Comparison of ENCODE assay signal across 12 cellular contexts in the genomic region with DNA sequence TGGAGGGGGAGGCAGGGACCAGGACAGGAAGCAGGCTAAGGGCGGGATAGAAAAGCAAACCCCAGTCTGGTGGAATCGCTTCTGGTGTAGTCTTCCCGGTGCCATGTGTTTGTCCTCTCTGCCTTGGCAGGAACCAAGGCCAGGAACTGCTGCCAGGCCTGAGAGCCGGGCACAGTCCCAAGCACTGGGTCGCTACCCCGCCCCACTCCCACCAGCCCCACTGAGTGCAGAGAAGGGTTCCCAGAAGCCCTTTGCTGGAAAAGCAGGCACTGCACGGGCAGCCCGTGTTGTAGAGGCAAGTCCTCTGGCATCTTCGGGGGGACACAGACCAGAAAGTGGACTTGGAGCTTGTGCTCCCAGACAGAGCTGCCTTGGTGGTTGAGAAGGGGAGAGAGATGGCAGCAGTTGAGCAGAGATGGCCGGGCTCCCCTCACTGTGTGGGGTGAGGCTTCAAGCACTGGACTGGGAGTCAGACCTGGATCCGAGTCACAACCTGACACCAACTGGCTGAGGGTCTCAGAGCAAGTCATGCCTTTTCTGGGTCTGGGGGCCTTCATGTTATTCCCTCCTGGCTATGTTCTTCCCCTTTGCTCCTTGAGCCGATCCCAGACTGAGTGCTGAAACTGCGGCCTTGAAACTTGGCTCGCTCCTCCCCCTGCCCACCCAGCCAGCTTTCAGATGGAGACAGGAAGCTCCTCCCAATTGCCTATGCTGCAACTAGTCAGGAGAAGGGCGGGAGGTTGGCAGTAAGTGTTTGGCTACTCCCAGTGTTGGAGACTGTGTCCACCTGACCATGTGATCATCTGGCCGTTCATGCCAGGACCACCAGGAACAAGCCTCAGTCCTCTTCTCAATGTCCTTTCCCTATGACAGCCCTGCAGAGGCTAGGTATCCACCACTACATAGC. TPM values are rescaled to one million over a fixed set of nuclear protein-coding genes. Genes with fewer than 3 reads are reported as not detected.
DNase-seq lines count a peak whose midpoint lies in the region; ATAC-seq and TF ChIP-seq lines count a peak whose summit lies in the region.
"Had no signal": no experiment of that assay in that cellular context is flagged by ENCODE, and none has a peak within 500 bp of the region (broad histone marks: within the 10 kb centered on the region; RNA-seq: fewer than 3 reads in every experiment).

No MANE protein-coding gene starts in this region.

- POLR2A ChIA-PET in AG04450 (lab: Yijun Ruan, JAX) = no interaction called here
- POLR2A ChIA-PET in WTC11 (lab: Charles Lee) = interaction anchor here (1.0 kb wide), 1 partner anchor 58 kb away, joined by 3 read pairs; no protein-coding TSS in a partner anchor

- TF ChIP-seq EP300 in gastroesophageal sphincter (IDR thresholded peaks at IDR 0.05) = no peak

- ATAC-seq in WTC11 (peak; percentile 51), gastroesophageal sphincter (peak; percentile 76), HG02970 (IDR thresholded peaks at IDR 0.05; ENCODE audit: low FRiP score, unreplicated experiment) (no peak)

- no peak for TF ChIP-seq POLR2A in gastroesophageal sphincter (IDR thresholded peaks at IDR 0.05)

- TF ChIP-seq CTCF in AG04450 (IDR thresholded peaks at IDR 0.05; ENCODE audit: low read depth, low read length) (no peak), WTC11 (IDR thresholded peaks at IDR 0.05) (no peak), gastroesophageal sphincter (IDR thresholded peaks at IDR 0.05) (no peak)

- WGBS in gastroesophageal sphincter (ENCODE audit: low coverage in 1 of 2), 2 donors = 0% methylated on average over 1 of the region's 16 CpGs; no CpG with 5 or more reads in 1 of the 2 donors

- no peaks in the 10 kb centered on the region for H3K9me3 ChIP-seq in AG04450 (ENCODE audit: control insufficient read depth, insufficient read depth, low read length)
- no peaks in the 10 kb centered on the region for H3K9me3 ChIP-seq in gastroesophageal sphincter

- no peaks in the 10 kb centered on the region for H3K27me3 ChIP-seq in AG04450 (ENCODE audit: control insufficient read depth, insufficient read depth, low read length)
- no peaks in the 10 kb centered on the region for H3K27me3 ChIP-seq in gastroesophageal sphincter
- H3K27me3 ChIP-seq: cardiac muscle cell had no signal

- peaks cover 0 to 18% of the 10 kb centered on the region in 2 donors for H3K36me3 ChIP-seq in gastroesophageal sphincter
- H3K36me3 ChIP-seq: cardiac muscle cell had no signal

- H3K27ac ChIP-seq in AG04450 (ENCODE audit: low read depth, low read length) (peak overlapping the region; percentile 21), gastroesophageal sphincter (peak overlapping the region; percentile 8 to 79 (median 75))
- H3K27ac ChIP-seq: cardiac muscle cell had no signal

- H3K4me3 ChIP-seq in AG04450 (ENCODE audit: low read depth, low read length) = no peak overlapping the region
- H3K4me3 ChIP-seq in gastroesophageal sphincter = peak overlapping the region in 1 of 2 donors; percentile 24
- H3K4me3 ChIP-seq: cardiac muscle cell had no signal

- no peak overlapping the region for H3K4me3 Mint-ChIP-seq in WTC11
- H3K4me3 Mint-ChIP-seq: activated B cell treated with CpG ODN at 0.5 μM for 24 hours had no signal

- H3K27me3 Mint-ChIP-seq in WTC11 (ENCODE audit: low read depth) = no peaks in the 10 kb centered on the region

- no peaks in the 10 kb centered on the region for H3K9me3 Mint-ChIP-seq in WTC11
- H3K9me3 Mint-ChIP-seq: activated B cell treated with CpG ODN at 0.5 μM for 24 hours, IgD-negative memory B cell had no signal

- H3K4me1 ChIP-seq in gastroesophageal sphincter = peaks cover 0 to 30% (median 5%) of the 10 kb centered on the region in 3 donors

- no peaks in the 10 kb centered on the region for H3K36me3 Mint-ChIP-seq in WTC11
- H3K36me3 Mint-ChIP-seq: IgD-negative memory B cell had no signal

- H3K27ac Mint-ChIP-seq in WTC11 = peak overlapping the region; percentile 70
- H3K27ac Mint-ChIP-seq: activated B cell treated with CpG ODN at 0.5 μM for 24 hours, IgD-negative memory B cell had no signal

- no peak for DNase-seq in AG04450 (ENCODE audit: low read depth, low spot score)
- DNase-seq in WTC11 (ENCODE audit: low spot score) = peak; percentile 41
- peak in 55 of 56 donors; percentile 11 to 78 (median 53) for DNase-seq in nucleus accumbens (lab: John Stamatoyannopoulos, UW)
- no peak for DNase-seq in NCI-H524 treated with DMSO at 0.1 percent for 48 hours (lab: John Stamatoyannopoulos, UW)
- no peak for DNase-seq in activated CD4-positive, alpha-beta T cell treated with anti-CD3 and anti-CD28 coated beads for 48 hours
- DNase-seq in activated CD8-positive, alpha-beta memory T cell treated with anti-CD3 and anti-CD28 coated beads, Interleukin-2, amount 50 U/mL, for 4 hours = no peak
- DNase-seq: ACHN, activated B cell treated with CpG ODN at 0.5 μM for 24 hours had no signal

- CTCF ChIA-PET in AG04450 (lab: Charles Lee) (no interaction called here), WTC11 (lab: Charles Lee) (interaction anchor here (1.3 kb wide), 1 partner anchor 22 kb away, joined by 4 read pairs; no protein-coding TSS in a partner anchor)

- H3K4me1 Mint-ChIP-seq in WTC11 = peaks cover 66% of the 10 kb centered on the region
- H3K4me1 Mint-ChIP-seq: activated B cell treated with CpG ODN at 0.5 μM for 24 hours had no signal

TF ChIP-seq in WTC11, 78 proteins besides CTCF, POLR2A, EP300 and RAD21 (continues in another document):
- TF ChIP-seq, protein P1, sequence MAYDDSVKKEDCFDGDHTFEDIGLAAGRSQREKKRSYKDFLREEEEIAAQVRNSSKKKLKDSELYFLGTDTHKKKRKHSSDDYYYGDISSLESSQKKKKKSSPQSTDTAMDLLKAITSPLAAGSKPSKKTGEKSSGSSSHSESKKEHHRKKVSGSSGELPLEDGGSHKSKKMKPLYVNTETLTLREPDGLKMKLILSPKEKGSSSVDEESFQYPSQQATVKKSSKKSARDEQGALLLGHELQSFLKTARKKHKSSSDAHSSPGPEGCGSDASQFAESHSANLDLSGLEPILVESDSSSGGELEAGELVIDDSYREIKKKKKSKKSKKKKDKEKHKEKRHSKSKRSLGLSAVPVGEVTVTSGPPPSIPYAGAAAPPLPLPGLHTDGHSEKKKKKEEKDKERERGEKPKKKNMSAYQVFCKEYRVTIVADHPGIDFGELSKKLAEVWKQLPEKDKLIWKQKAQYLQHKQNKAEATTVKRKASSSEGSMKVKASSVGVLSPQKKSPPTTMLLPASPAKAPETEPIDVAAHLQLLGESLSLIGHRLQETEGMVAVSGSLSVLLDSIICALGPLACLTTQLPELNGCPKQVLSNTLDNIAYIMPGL (CRISPR knock-in tag; IDR thresholded peaks at IDR 0.05) = no peak
- TF ChIP-seq NR2C2 (CRISPR knock-in tag; IDR thresholded peaks at IDR 0.05) = no peak
- TF ChIP-seq RORB (CRISPR knock-in tag; IDR thresholded peaks at IDR 0.05) = no peak
- TF ChIP-seq, protein P2, sequence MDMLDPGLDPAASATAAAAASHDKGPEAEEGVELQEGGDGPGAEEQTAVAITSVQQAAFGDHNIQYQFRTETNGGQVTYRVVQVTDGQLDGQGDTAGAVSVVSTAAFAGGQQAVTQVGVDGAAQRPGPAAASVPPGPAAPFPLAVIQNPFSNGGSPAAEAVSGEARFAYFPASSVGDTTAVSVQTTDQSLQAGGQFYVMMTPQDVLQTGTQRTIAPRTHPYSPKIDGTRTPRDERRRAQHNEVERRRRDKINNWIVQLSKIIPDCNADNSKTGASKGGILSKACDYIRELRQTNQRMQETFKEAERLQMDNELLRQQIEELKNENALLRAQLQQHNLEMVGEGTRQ (CRISPR knock-in tag; IDR thresholded peaks at IDR 0.05) = peak; percentile 51
- no peak for TF ChIP-seq NFE2L1 (CRISPR knock-in tag; IDR thresholded peaks at IDR 0.05)
- no peak for TF ChIP-seq ZNF425 (CRISPR knock-in tag; conservative IDR thresholded peaks at IDR 0.05)
- TF ChIP-seq, protein P3, sequence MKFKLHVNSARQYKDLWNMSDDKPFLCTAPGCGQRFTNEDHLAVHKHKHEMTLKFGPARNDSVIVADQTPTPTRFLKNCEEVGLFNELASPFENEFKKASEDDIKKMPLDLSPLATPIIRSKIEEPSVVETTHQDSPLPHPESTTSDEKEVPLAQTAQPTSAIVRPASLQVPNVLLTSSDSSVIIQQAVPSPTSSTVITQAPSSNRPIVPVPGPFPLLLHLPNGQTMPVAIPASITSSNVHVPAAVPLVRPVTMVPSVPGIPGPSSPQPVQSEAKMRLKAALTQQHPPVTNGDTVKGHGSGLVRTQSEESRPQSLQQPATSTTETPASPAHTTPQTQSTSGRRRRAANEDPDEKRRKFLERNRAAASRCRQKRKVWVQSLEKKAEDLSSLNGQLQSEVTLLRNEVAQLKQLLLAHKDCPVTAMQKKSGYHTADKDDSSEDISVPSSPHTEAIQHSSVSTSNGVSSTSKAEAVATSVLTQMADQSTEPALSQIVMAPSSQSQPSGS (CRISPR knock-in tag; IDR thresholded peaks at IDR 0.05; ENCODE audit: borderline replicate concordance, low read depth) = no peak

RNA-seq across cellular contexts. Expression of gene MTM1, which starts 59.7 kb away (rescaled TPM):
- 3.9 TPM in 2 replicates for polyA plus RNA-seq in AG04450 (2011; rRNA removed)
- 3.0 and 5.0 TPM in 2 replicates for polyA minus RNA-seq in AG04450 (2011; rRNA and poly(A)+ RNA removed)
- total RNA-seq in WTC11 (2021) (7.6 to 10.4 TPM (median 8.6 TPM) in 3 replicates), gastroesophageal sphincter (10 to 100 TPM; 10.5 to 32.7 (median 14.3) TPM)

Comparison
In these comparisons a context has a peak if more than half of its experiments do, and no peak if none do; other contexts are left out.
1. DNase-seq: peak in WTC11 (single experiment) and nucleus accumbens (55 of 56); none in AG04450 (single experiment), NCI-H524 treated with DMSO at 0.1 percent for 48 hours (single experiment), activated CD4-positive, alpha-beta T cell treated with anti-CD3 and anti-CD28 coated beads for 48 hours (single experiment) and activated CD8-positive, alpha-beta memory T cell treated with anti-CD3 and anti-CD28 coated beads, Interleukin-2, amount 50 U/mL, for 4 hours (single experiment).